In the genomic region with DNA sequence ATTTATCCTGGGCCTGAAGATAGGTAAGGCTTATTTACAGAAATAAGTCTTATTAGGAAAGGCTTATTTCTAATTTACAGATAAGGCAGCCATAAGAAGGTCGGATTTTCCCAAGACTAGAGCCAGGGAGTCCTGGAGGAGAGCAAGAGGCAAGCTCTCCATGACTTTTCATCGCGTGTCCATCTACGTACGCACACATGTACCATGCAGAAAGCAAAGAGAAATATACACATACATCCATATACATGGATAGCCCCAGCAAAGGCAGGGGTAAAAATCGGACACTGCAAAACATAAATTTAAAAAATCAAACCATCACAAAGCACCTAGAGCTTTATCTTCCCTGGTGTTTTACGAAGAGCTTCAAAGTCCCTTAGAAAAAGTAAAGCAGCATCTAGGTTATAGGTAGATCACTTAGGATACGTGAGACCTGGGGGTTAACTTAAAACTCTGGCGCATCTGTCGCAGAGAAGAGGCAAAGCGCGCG, we compare ENCODE assay signal across 8 cellular contexts. TPM values are rescaled to one million over a fixed set of nuclear protein-coding genes. Genes with fewer than 3 reads are reported as not detected.
A peak's percentile ranks its signal among the peaks of the same experiment; 100 is the strongest.
DNase-seq lines count a peak whose midpoint lies in the region; TF ChIP-seq lines count a peak whose summit lies in the region.

No MANE protein-coding gene starts in this region.

- H3K4me1 ChIP-seq in Karpas-422 (ENCODE audit: low read length), result peaks cover 33% of the 10 kb centered on the region

- peaks cover 10% of the 10 kb centered on the region for H4K20me1 ChIP-seq in Karpas-422 (ENCODE audit: insufficient read depth, low read depth, low read length)

- H3K4me3 ChIP-seq in Karpas-422 (ENCODE audit: low read length) (peak overlapping the region; percentile 86), astrocyte of the cerebellum (ENCODE audit: low read depth, low read length) (peak overlapping the region; percentile 94)

- no peak for TF ChIP-seq CTCF in astrocyte of the cerebellum (IDR thresholded peaks at IDR 0.05; ENCODE audit: low read depth, low read length, missing control alignments)

- CTCF ChIA-PET in activated CD4-positive, alpha-beta T cell treated with anti-CD3 and anti-CD28 coated beads, Interleukin-2, amount 10 ng/mL, durations not matched to agents 7 days and 5 days (lab: Charles Lee), result interaction anchor here (0.6 to 1.2 kb wide), 7 partner anchors 10 to 527 kb away, joined by 3 to 4 read pairs (median 3); partner anchors contain the start of gene LHPP

- H3K9me3 ChIP-seq in Karpas-422 (ENCODE audit: low read length), result no peaks in the 10 kb centered on the region

- H3K36me3 ChIP-seq in Karpas-422 (ENCODE audit: insufficient read depth, low read length), result no peaks in the 10 kb centered on the region

- POLR2A ChIA-PET in activated CD4-positive, alpha-beta T cell treated with anti-CD3 and anti-CD28 coated beads, Interleukin-2, amount 10 ng/mL, durations not matched to agents 7 days and 5 days (lab: Charles Lee), result no interaction called here

- peaks cover 13% of the 10 kb centered on the region for H3K27me3 Mint-ChIP-seq in activated CD4-positive, alpha-beta T cell treated with anti-CD3 and anti-CD28 coated beads, Interleukin-2, amount 10 ng/mL, durations not matched to agents 7 days and 5 days

- no peaks in the 10 kb centered on the region for H3K27me3 ChIP-seq in Karpas-422 (ENCODE audit: low read length)
- no peaks in the 10 kb centered on the region for H3K27me3 ChIP-seq in layer of hippocampus (ENCODE audit: control insufficient read depth, insufficient read depth, low read length)

- peak overlapping the region; percentile 90 for H3K9ac ChIP-seq in Karpas-422 (ENCODE audit: low read length)

- no peak overlapping the region; the same call in 1 of the 2 replicates for H2AFZ ChIP-seq in Karpas-422 (ENCODE audit: low read length)

- no peaks in the 10 kb centered on the region for H3K9me3 Mint-ChIP-seq in activated CD4-positive, alpha-beta T cell treated with anti-CD3 and anti-CD28 coated beads, Interleukin-2, amount 10 ng/mL, durations not matched to agents 7 days and 5 days

- peaks cover 44% of the 10 kb centered on the region for H3K4me1 Mint-ChIP-seq in activated CD4-positive, alpha-beta T cell treated with anti-CD3 and anti-CD28 coated beads, Interleukin-2, amount 10 ng/mL, durations not matched to agents 7 days and 5 days

- no peak for DNase-seq in activated CD4-positive, alpha-beta T cell treated with anti-CD3 and anti-CD28 coated beads, Interleukin-2, amount 10 ng/mL, durations not matched to agents 7 days and 5 days
- no peak for DNase-seq in activated CD4-positive, alpha-beta T cell treated with anti-CD3 and anti-CD28 coated beads for 4 hours
- DNase-seq in Karpas-422 (no peak), astrocyte of the cerebellum (ENCODE audit: low read depth) (no peak), substantia nigra (lab: John Stamatoyannopoulos, UW) (no peak), epidermal melanocyte (ENCODE audit: insufficient read length, low spot score) (no peak), GDM1 (lab: John Stamatoyannopoulos, UW) (no peak)

- H3K27ac ChIP-seq in Karpas-422 (ENCODE audit: low read length), result peak overlapping the region; percentile 30; the same call in 1 of the 2 replicates
- peak overlapping the region; percentile 93 for H3K27ac ChIP-seq in layer of hippocampus (ENCODE audit: low read depth, low read length)
- peak overlapping the region; percentile 88 for H3K27ac ChIP-seq in substantia nigra (ENCODE audit: low read depth, low read length, poor library complexity, severe bottlenecking)

- peaks cover 38% of the 10 kb centered on the region for H3K79me2 ChIP-seq in Karpas-422 (ENCODE audit: low read length)

- H3K4me3 Mint-ChIP-seq in activated CD4-positive, alpha-beta T cell treated with anti-CD3 and anti-CD28 coated beads, Interleukin-2, amount 10 ng/mL, durations not matched to agents 7 days and 5 days, result peak overlapping the region; percentile 83

- peak overlapping the region; percentile 86 for H3K4me2 ChIP-seq in Karpas-422 (ENCODE audit: low read depth, low read length, poor library complexity, severe bottlenecking)

- peak overlapping the region; percentile 93 for H3K27ac Mint-ChIP-seq in activated CD4-positive, alpha-beta T cell treated with anti-CD3 and anti-CD28 coated beads, Interleukin-2, amount 10 ng/mL, durations not matched to agents 7 days and 5 days

- H3K36me3 Mint-ChIP-seq in activated CD4-positive, alpha-beta T cell treated with anti-CD3 and anti-CD28 coated beads, Interleukin-2, amount 10 ng/mL, durations not matched to agents 7 days and 5 days (ENCODE audit: low read depth), result no peaks in the 10 kb centered on the region

- in situ Hi-C loops in astrocyte of the cerebellum (cut with HindIII; ENCODE audit: low sequenced_read_pairs), result no loop called here

- H3K9me2 ChIP-seq in Karpas-422 (replicated peaks; ENCODE audit: insufficient read depth, low read length), result no peaks in the 10 kb centered on the region

RNA-seq across cellular contexts. Expression of gene ZRANB1, which starts 25.8 kb away (rescaled TPM):
- 10 to 100 TPM; 10.1 to 11.1 TPM for total RNA-seq in activated CD4-positive, alpha-beta T cell treated with anti-CD3 and anti-CD28 coated beads, Interleukin-2, amount 10 ng/mL, durations not matched to agents 7 days and 5 days
- total RNA-seq in Karpas-422 (2014; rRNA removed; shearing (Covaris generic); ENCODE audit: low replicate concordance), result 12.3 and 13.1 TPM in 2 replicates

Comparison
In these comparisons a context has a peak if more than half of its experiments do, and no peak if none do; other contexts are left out.
1. H3K27ac ChIP-seq: peak in every context shown above with its lines; median percentile 93 in layer of hippocampus; 88 in substantia nigra; 30 in Karpas-422.